10 cellular contexts compared by ENCODE assay signal in genomic region chr12:132622437-132623071, GRCh38.
DNase-seq lines count a peak whose midpoint lies in the region; ATAC-seq lines count a peak whose summit lies in the region.
"Had no signal": no experiment of that assay in that cellular context is flagged by ENCODE, and none has a peak within 500 bp of the region (broad histone marks: within the 10 kb centered on the region; RNA-seq: fewer than 3 reads in every experiment).

No MANE protein-coding gene starts in this region.

- H3K27ac ChIP-seq in stomach smooth muscle (ENCODE audit: low read length), result no peak overlapping the region
- H3K27ac ChIP-seq: BLaER1 treated with 17β-estradiol and CSF1 and Interleukin-3, amounts not matched to agents 10 nM and 100 nM; skin epidermis had no signal

- peak overlapping the region; percentile 32 to 44 for H3K4me3 ChIP-seq in stomach smooth muscle (ENCODE audit: low read length in 2 of 2)
- H3K4me3 ChIP-seq: BLaER1 treated with 17β-estradiol and CSF1 and Interleukin-3, amounts not matched to agents 10 nM and 100 nM; skin epidermis had no signal

- ATAC-seq in activated naive CD8-positive, alpha-beta T cell treated with anti-CD3 and anti-CD28 coated beads, Interleukin-2, amount 50 U/mL, for 24 hours, result peak; percentile 10
- ATAC-seq in GM18909 (IDR thresholded peaks at IDR 0.05; ENCODE audit: poor library complexity, unreplicated experiment) (no peak), GM18511 (IDR thresholded peaks at IDR 0.05; ENCODE audit: unreplicated experiment) (no peak)

- peaks cover 13% of the 10 kb centered on the region for H3K27me3 Mint-ChIP-seq in activated naive CD8-positive, alpha-beta T cell treated with anti-CD3 and anti-CD28 coated beads, Interleukin-2, amount 50 U/mL, for 24 hours

- H3K9me3 Mint-ChIP-seq in activated naive CD8-positive, alpha-beta T cell treated with anti-CD3 and anti-CD28 coated beads, Interleukin-2, amount 50 U/mL, for 24 hours, result peaks cover 4% of the 10 kb centered on the region

- peak overlapping the region; percentile 57 for H3K27ac Mint-ChIP-seq in activated naive CD8-positive, alpha-beta T cell treated with anti-CD3 and anti-CD28 coated beads, Interleukin-2, amount 50 U/mL, for 24 hours

- H3K9ac ChIP-seq in stomach smooth muscle (ENCODE audit: low read length in 2 of 2), result peak overlapping the region; percentile 21 to 32
- H3K9ac ChIP-seq: BLaER1 treated with 17β-estradiol and CSF1 and Interleukin-3, amounts not matched to agents 10 nM and 100 nM had no signal

- DNase-seq in SIG-M5 treated with dmso at 0.1 percent for 504 hours (lab: John Stamatoyannopoulos, UW; ENCODE audit: unreplicated experiment) (peak; percentile 42), SIG-M5 (lab: John Stamatoyannopoulos, UW) (no peak), islet precursor cell (peak; percentile 77), CD1c-positive myeloid dendritic cell (ENCODE audit: extremely low spot score) (no peak)
- DNase-seq in activated naive CD8-positive, alpha-beta T cell treated with anti-CD3 and anti-CD28 coated beads, Interleukin-2, amount 50 U/mL, for 24 hours, result no peak

- peaks cover 8% of the 10 kb centered on the region for H3K36me3 Mint-ChIP-seq in activated naive CD8-positive, alpha-beta T cell treated with anti-CD3 and anti-CD28 coated beads, Interleukin-2, amount 50 U/mL, for 24 hours (ENCODE audit: low read depth)

- no peak overlapping the region for H3K4me3 Mint-ChIP-seq in activated naive CD8-positive, alpha-beta T cell treated with anti-CD3 and anti-CD28 coated beads, Interleukin-2, amount 50 U/mL, for 24 hours

- H3K36me3 ChIP-seq in stomach smooth muscle (ENCODE audit: control insufficient read depth in 2 of 2, insufficient read depth in 2 of 2, low read length in 2 of 2), result peaks cover 0 to 9% of the 10 kb centered on the region in 2 donors

- peaks cover 5% of the 10 kb centered on the region for H3K4me1 Mint-ChIP-seq in activated naive CD8-positive, alpha-beta T cell treated with anti-CD3 and anti-CD28 coated beads, Interleukin-2, amount 50 U/mL, for 24 hours

- peaks cover 9 to 21% of the 10 kb centered on the region in 2 donors for H3K27me3 ChIP-seq in stomach smooth muscle (ENCODE audit: control insufficient read depth in 1 of 2, insufficient read depth in 2 of 2, low read length in 2 of 2)

- peaks cover 22% of the 10 kb centered on the region for H3K4me1 ChIP-seq in stomach smooth muscle (ENCODE audit: control insufficient read depth, insufficient read depth, low read length)

- H3K9me3 ChIP-seq in stomach smooth muscle (ENCODE audit: control insufficient read depth in 2 of 2, low read length in 2 of 2), result no peaks in the 10 kb centered on the region

Comparison
In these comparisons a context has a peak if more than half of its experiments do, and no peak if none do; other contexts are left out.
1. DNase-seq: peak in SIG-M5 treated with dmso at 0.1 percent for 504 hours (single experiment) and islet precursor cell (single experiment); none in SIG-M5 (single experiment), activated naive CD8-positive, alpha-beta T cell treated with anti-CD3 and anti-CD28 coated beads, Interleukin-2, amount 50 U/mL, for 24 hours (single experiment) and CD1c-positive myeloid dendritic cell (single experiment).